ENCODE assay signal across 10 cellular contexts in the genomic region with DNA sequence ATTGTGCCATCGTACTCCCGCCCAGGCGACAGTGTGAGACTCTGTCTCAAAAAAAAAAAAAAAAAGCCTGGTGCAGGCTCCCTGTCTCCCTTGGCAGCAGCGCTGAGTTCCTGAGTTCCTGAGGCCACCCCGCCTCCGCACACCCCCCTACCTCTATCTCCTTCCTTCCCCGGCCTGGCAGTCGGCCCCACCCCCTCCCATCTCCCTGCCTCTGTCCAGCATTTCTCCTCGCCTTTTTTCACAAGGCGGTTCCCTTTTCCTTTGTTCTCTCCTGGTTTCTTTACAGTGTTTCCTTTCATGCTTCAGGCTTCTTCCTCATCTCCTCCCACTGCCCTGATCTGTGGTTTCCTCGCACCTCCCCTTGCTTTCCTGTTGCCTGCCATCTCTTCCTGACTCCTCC. TPM values are rescaled to one million over a fixed set of nuclear protein-coding genes. Genes with fewer than 3 reads are reported as not detected.
DNase-seq lines count a peak whose midpoint lies in the region; ATAC-seq and TF ChIP-seq lines count a peak whose summit lies in the region.
"Had no signal": no experiment of that assay in that cellular context is flagged by ENCODE, and none has a peak within 500 bp of the region (broad histone marks: within the 10 kb centered on the region; RNA-seq: fewer than 3 reads in every experiment).

No MANE protein-coding gene starts in this region.

- no peak for DNase-seq in activated CD8-positive, alpha-beta memory T cell treated with anti-CD3 and anti-CD28 coated beads, Interleukin-2, amount 10 ng/mL, durations not matched to agents 7 days and 5 days
- DNase-seq in activated CD8-positive, alpha-beta memory T cell treated with anti-CD3 and anti-CD28 coated beads for 24 hours: no peak
- DNase-seq in SK-N-MC (ENCODE audit: low read depth, low spot score) (peak; percentile 12), epidermal melanocyte (ENCODE audit: insufficient read length, low spot score) (peak; percentile 68), skeletal muscle cell (ENCODE audit: low read depth) (peak; percentile 9), OCI-LY7 (ENCODE audit: low spot score) (no peak), DMS53 treated with DMSO at 0.1 percent for 48 hours (lab: John Stamatoyannopoulos, UW; ENCODE audit: unreplicated experiment) (no peak)

- no peaks in the 10 kb centered on the region for H3K36me3 ChIP-seq in SK-N-MC (ENCODE audit: insufficient read depth, low read length)
- no peaks in the 10 kb centered on the region for H3K36me3 ChIP-seq in OCI-LY7 (ENCODE audit: insufficient read depth, low read length)

- POLR2A ChIA-PET in OCI-LY7 (lab: Charles Lee): no interaction called here

- intact Hi-C loops in OCI-LY7 (cut with micrococcal nuclease; ENCODE audit: unreplicated experiment): no loop called here

- H3K4me2 ChIP-seq in OCI-LY7 (ENCODE audit: low read length): no peak overlapping the region

- TF ChIP-seq CTCF in OCI-LY7 (conservative IDR thresholded peaks at IDR 0.05; ENCODE audit: low read length): no peak

- BruUV-seq in OCI-LY7 (replicated peaks; lab: Mats Ljungman, UMichigan): no TSS peak

- no peaks in the 10 kb centered on the region for H3K9me2 ChIP-seq in OCI-LY7 (ENCODE audit: insufficient read depth, low read length)

- CTCF ChIA-PET in activated CD8-positive, alpha-beta memory T cell treated with anti-CD3 and anti-CD28 coated beads, Interleukin-2, amount 10 ng/mL, durations not matched to agents 7 days and 5 days (lab: Charles Lee): interaction anchor here (1.5 kb wide), 1 partner anchor 8 kb away, joined by 4 read pairs; no protein-coding TSS in a partner anchor
- CTCF ChIA-PET in OCI-LY7 (lab: Charles Lee; ENCODE audit: unreplicated experiment): interaction anchor here (0.7 kb wide), 1 partner anchor 87 kb away, joined by 3 read pairs; no protein-coding TSS in a partner anchor

- peaks cover 63% of the 10 kb centered on the region for H3K4me1 Mint-ChIP-seq in activated CD8-positive, alpha-beta memory T cell treated with anti-CD3 and anti-CD28 coated beads, Interleukin-2, amount 10 ng/mL, durations not matched to agents 7 days and 5 days

- H3K4me1 ChIP-seq in OCI-LY7 (ENCODE audit: insufficient read depth, low read length, poor library complexity, severe bottlenecking): peaks cover 11% of the 10 kb centered on the region

- no peaks in the 10 kb centered on the region for H4K20me1 ChIP-seq in OCI-LY7 (ENCODE audit: insufficient read depth, low read length)

- H3K27ac Mint-ChIP-seq in activated CD8-positive, alpha-beta memory T cell treated with anti-CD3 and anti-CD28 coated beads, Interleukin-2, amount 10 ng/mL, durations not matched to agents 7 days and 5 days: peak overlapping the region; percentile 83

- ATAC-seq in activated CD8-positive, alpha-beta memory T cell treated with anti-CD3 and anti-CD28 coated beads, Interleukin-2, amount 10 ng/mL, durations not matched to agents 7 days and 5 days: no peak
- no peak for ATAC-seq in HG03025 (IDR thresholded peaks at IDR 0.05; ENCODE audit: low FRiP score, unreplicated experiment)

- H3K4me3 ChIP-seq in SK-N-MC (peak overlapping the region; percentile 9; the same call in 1 of the 2 replicates), skeletal muscle cell (ENCODE audit: low read depth, low read length) (no peak overlapping the region), OCI-LY7 (ENCODE audit: low read depth, low read length, poor library complexity, severe bottlenecking) (no peak overlapping the region)
- H3K4me3 ChIP-seq: lung had no signal

- H3K27me3 Mint-ChIP-seq in activated CD8-positive, alpha-beta memory T cell treated with anti-CD3 and anti-CD28 coated beads, Interleukin-2, amount 10 ng/mL, durations not matched to agents 7 days and 5 days: no peaks in the 10 kb centered on the region

- H2AFZ ChIP-seq in OCI-LY7 (ENCODE audit: low read length): no peak overlapping the region

- no peaks in the 10 kb centered on the region for H3K9me3 Mint-ChIP-seq in activated CD8-positive, alpha-beta memory T cell treated with anti-CD3 and anti-CD28 coated beads, Interleukin-2, amount 10 ng/mL, durations not matched to agents 7 days and 5 days (ENCODE audit: low read depth)

- no peaks in the 10 kb centered on the region for H3K9me3 ChIP-seq in SK-N-MC (ENCODE audit: low read depth, low read length)
- H3K9me3 ChIP-seq in OCI-LY7 (ENCODE audit: low read length): no peaks in the 10 kb centered on the region

- H3K27ac ChIP-seq in SK-N-MC (no peak overlapping the region), OCI-LY7 (ENCODE audit: low read depth, low read length, poor library complexity, severe bottlenecking) (no peak overlapping the region)

- H3K4me3 Mint-ChIP-seq in activated CD8-positive, alpha-beta memory T cell treated with anti-CD3 and anti-CD28 coated beads, Interleukin-2, amount 10 ng/mL, durations not matched to agents 7 days and 5 days: peak overlapping the region; percentile 48

- no peak overlapping the region for H3K9ac ChIP-seq in SK-N-MC (ENCODE audit: insufficient read length)

- H3K79me2 ChIP-seq in OCI-LY7 (ENCODE audit: insufficient read depth, low read depth, low read length): no peaks in the 10 kb centered on the region

- no peaks in the 10 kb centered on the region for H3K36me3 Mint-ChIP-seq in activated CD8-positive, alpha-beta memory T cell treated with anti-CD3 and anti-CD28 coated beads, Interleukin-2, amount 10 ng/mL, durations not matched to agents 7 days and 5 days

RNA-seq across cellular contexts. Expression of gene RORC, which starts 2.7 kb away (rescaled TPM):
- total RNA-seq in activated CD8-positive, alpha-beta memory T cell treated with anti-CD3 and anti-CD28 coated beads, Interleukin-2, amount 10 ng/mL, durations not matched to agents 7 days and 5 days: 1 to 10 TPM in 1 of 2 experiments, under 1 TPM in 1; 0.30 to 1.3 TPM
- total RNA-seq in OCI-LY7 (2014; rRNA removed; shearing (Covaris generic)): not detected in 2 replicates
- total RNA-seq in OCI-LY7 (2022): not detected in 2 replicates

RNA-seq across cellular contexts. Expression of gene C2CD4D, which starts 10.7 kb away (rescaled TPM):
- total RNA-seq in activated CD8-positive, alpha-beta memory T cell treated with anti-CD3 and anti-CD28 coated beads, Interleukin-2, amount 10 ng/mL, durations not matched to agents 7 days and 5 days: under 1 TPM; 0.33 to 0.96 TPM
- not detected in 2 replicates for total RNA-seq in OCI-LY7 (2014; rRNA removed; shearing (Covaris generic))
- not detected in 2 replicates for total RNA-seq in OCI-LY7 (2022)

RNA-seq across cellular contexts. Expression of gene LINGO4, which starts 23.7 kb away (rescaled TPM):
- under 1 TPM; 0.07 to 0.15 TPM for total RNA-seq in activated CD8-positive, alpha-beta memory T cell treated with anti-CD3 and anti-CD28 coated beads, Interleukin-2, amount 10 ng/mL, durations not matched to agents 7 days and 5 days
- not detected in 2 replicates for total RNA-seq in OCI-LY7 (2014; rRNA removed; shearing (Covaris generic))
- not detected in 2 replicates for total RNA-seq in OCI-LY7 (2022)

RNA-seq across cellular contexts. Expression of gene THEM5, which starts 24.6 kb away (rescaled TPM):
- not detected for total RNA-seq in activated CD8-positive, alpha-beta memory T cell treated with anti-CD3 and anti-CD28 coated beads, Interleukin-2, amount 10 ng/mL, durations not matched to agents 7 days and 5 days
- not detected in 2 replicates for total RNA-seq in OCI-LY7 (2014; rRNA removed; shearing (Covaris generic))
- not detected in 2 replicates for total RNA-seq in OCI-LY7 (2022)
- total RNA-seq: activated CD8-positive, alpha-beta memory T cell treated with anti-CD3 and anti-CD28 coated beads for 36 hours; lung had no signal

RNA-seq across cellular contexts. Expression of gene TDRKH, which starts 38.6 kb away (rescaled TPM):
- 10 to 100 TPM; 16.4 to 17.1 TPM for total RNA-seq in activated CD8-positive, alpha-beta memory T cell treated with anti-CD3 and anti-CD28 coated beads, Interleukin-2, amount 10 ng/mL, durations not matched to agents 7 days and 5 days
- total RNA-seq in OCI-LY7 (2014; rRNA removed; shearing (Covaris generic)): 7.2 and 10.2 TPM in 2 replicates
- total RNA-seq in OCI-LY7 (2022): 21.1 and 22.8 TPM in 2 replicates

Comparison
In these comparisons a context has a peak if more than half of its experiments do, and no peak if none do; other contexts are left out.
1. DNase-seq: peak in SK-N-MC (single experiment), epidermal melanocyte (single experiment) and skeletal muscle cell (single experiment); none in activated CD8-positive, alpha-beta memory T cell treated with anti-CD3 and anti-CD28 coated beads, Interleukin-2, amount 10 ng/mL, durations not matched to agents 7 days and 5 days (single experiment), activated CD8-positive, alpha-beta memory T cell treated with anti-CD3 and anti-CD28 coated beads for 24 hours (single experiment), OCI-LY7 (single experiment) and DMS53 treated with DMSO at 0.1 percent for 48 hours (single experiment).